8 cellular contexts compared by ENCODE assay signal in the genomic region with DNA sequence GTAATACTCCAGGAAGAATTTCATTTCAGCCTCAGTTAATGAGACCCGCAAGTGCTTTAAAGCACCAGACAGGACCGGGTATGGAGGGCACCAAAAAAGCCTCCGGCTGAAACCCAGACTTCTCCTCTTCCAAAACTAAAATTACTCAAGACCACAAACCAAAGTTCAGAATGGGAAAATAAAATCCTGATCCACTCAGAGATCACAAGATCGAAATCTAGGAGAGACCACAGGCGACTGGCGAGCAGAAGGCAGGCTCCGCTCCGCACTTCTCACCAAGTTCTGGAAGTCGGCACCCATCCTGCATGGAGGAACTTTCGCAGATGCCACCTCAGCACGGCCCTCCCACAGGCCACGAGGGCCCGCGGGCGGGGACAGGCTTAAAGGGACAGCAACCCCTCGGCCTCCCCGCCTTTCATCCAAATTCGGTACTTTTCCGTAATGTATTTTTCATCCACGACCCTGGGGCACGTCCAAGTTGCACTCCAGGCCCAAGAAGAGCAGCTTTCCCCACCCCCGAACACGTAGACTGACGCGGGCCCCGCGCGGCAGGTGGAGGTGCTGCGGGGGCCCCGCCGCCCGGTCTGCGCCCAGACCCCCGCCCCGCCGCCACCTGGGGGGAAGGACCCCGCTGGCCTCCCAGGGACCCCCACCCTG.
A peak's percentile ranks its signal among the peaks of the same experiment; 100 is the strongest.
DNase-seq lines count a peak whose midpoint lies in the region; ATAC-seq, FAIRE-seq and TF ChIP-seq lines count a peak whose summit lies in the region.

No MANE protein-coding gene starts in this region.

- no peaks in the 10 kb centered on the region for H3K27me3 Mint-ChIP-seq in effector memory CD8-positive, alpha-beta T cell

- no peaks in the 10 kb centered on the region for H3K9me3 Mint-ChIP-seq in effector memory CD8-positive, alpha-beta T cell

- H3K4me3 Mint-ChIP-seq in effector memory CD8-positive, alpha-beta T cell: peak overlapping the region; percentile 87 to 89

- H3K4me1 Mint-ChIP-seq in effector memory CD8-positive, alpha-beta T cell (ENCODE audit: low read depth in 2 of 2): peaks cover 49 to 67% of the 10 kb centered on the region in 2 donors

- H3K27ac Mint-ChIP-seq in effector memory CD8-positive, alpha-beta T cell: peak overlapping the region; percentile 86 to 92

- H3K36me3 Mint-ChIP-seq in effector memory CD8-positive, alpha-beta T cell (ENCODE audit: insufficient read depth): peaks cover 6% of the 10 kb centered on the region

- ATAC-seq in effector memory CD8-positive, alpha-beta T cell (replicated peaks): peak; percentile 77

- DNase-seq in ELF-1 (ENCODE audit: low read depth, low spot score) (peak; percentile 30), H54 (ENCODE audit: insufficient read length, low spot score) (peak; percentile 80), NCI-H446 treated with DMSO at 0.1 percent for 48 hours (lab: John Stamatoyannopoulos, UW) (peak; percentile 17), medulla oblongata (ENCODE audit: extremely low spot score) (peak; percentile 90), NCI-H1417 (lab: John Stamatoyannopoulos, UW) (no peak)
- DNase-seq in activated CD8-positive, alpha-beta memory T cell treated with anti-CD3 and anti-CD28 coated beads for 48 hours (ENCODE audit: low read depth in 2 of 3, low spot score in 2 of 3): peak; percentile 19 to 27 (median 22)
- peak; percentile 27 to 46 (median 44) for DNase-seq in effector memory CD8-positive, alpha-beta T cell
- DNase-seq in stimulated activated CD4-positive, alpha-beta T cell treated with anti-CD3 and anti-CD28 coated beads, TNF-alpha, amount 100 ng/mL, for 1 hour (ENCODE audit: low read depth in 3 of 3, low spot score in 1 of 3): peak in 2 of 3 donors; percentile 17 to 39

- TF ChIP-seq POLR2A in H54 (IDR thresholded peaks at IDR 0.05; ENCODE audit: low read depth, low read length): peak; percentile 55; the same call in 1 of the 2 replicates

- no peak for FAIRE-seq in H54 (lab: Jason Lieb, UNC)

Comparison
In these comparisons a context has a peak if more than half of its experiments do, and no peak if none do; other contexts are left out.
1. DNase-seq: peak in ELF-1 (single experiment), H54 (single experiment), NCI-H446 treated with DMSO at 0.1 percent for 48 hours (single experiment), activated CD8-positive, alpha-beta memory T cell treated with anti-CD3 and anti-CD28 coated beads for 48 hours (3 of 3), effector memory CD8-positive, alpha-beta T cell (3 of 3), medulla oblongata (single experiment) and stimulated activated CD4-positive, alpha-beta T cell treated with anti-CD3 and anti-CD28 coated beads, TNF-alpha, amount 100 ng/mL, for 1 hour (2 of 3); none in NCI-H1417 (0 of 3).